8 cellular contexts compared by ENCODE assay signal in genomic region chr22:20267441-20268288, GRCh38. TPM values are rescaled to one million over a fixed set of nuclear protein-coding genes. Genes with fewer than 3 reads are reported as not detected.
DNase-seq lines count a peak whose midpoint lies in the region; FAIRE-seq and TF ChIP-seq lines count a peak whose summit lies in the region.

No MANE protein-coding gene starts in this region.

- DNase-seq in CD4-positive, alpha-beta memory T cell = peak in 1 of 5 donors; percentile 14
- DNase-seq in H1 (ENCODE audit: low read depth in 1 of 2, low spot score in 2 of 2) (peak in 1 of 2 experiments; percentile 59), NCI-H1436 (lab: John Stamatoyannopoulos, UW) (no peak), NCI-H1048 (lab: John Stamatoyannopoulos, UW) (no peak), dedifferentiated amniotic fluid mesenchymal stem cell (ENCODE audit: extremely low spot score) (no peak), NCI-H128 (lab: John Stamatoyannopoulos, UW; ENCODE audit: unreplicated experiment) (no peak)

- H3K27me3 Mint-ChIP-seq in CD4-positive, alpha-beta memory T cell = peaks cover 0 to 1% of the 10 kb centered on the region in 2 donors

- H2BK5ac ChIP-seq in H1 (ENCODE audit: low read depth, low read length) = no peak overlapping the region

- no peak overlapping the region for H4K5ac ChIP-seq in H1 (ENCODE audit: insufficient read length, low read depth, low read length)

- 0% methylated on average over 3 of the region's 104 CpGs; no CpG with 5 or more reads in 1 of the 2 experiments for WGBS in H1 (ENCODE audit: extremely low coverage in 1 of 2, insufficient coverage in 1 of 2, insufficient read length in 1 of 2, insufficient replicate concordance in 2 of 2, low coverage in 1 of 2, low lambda C conversion rate in 2 of 2, missing lambda C conversion rate in 1 of 2), 2 experiments

- no peak overlapping the region for H2AK5ac ChIP-seq in H1 (ENCODE audit: low read depth, low read length)

- H3F3A ChIP-seq in Loucy (ENCODE audit: low read depth) = no peaks in the 10 kb centered on the region

- H3K27ac ChIP-seq in CD4-positive, alpha-beta memory T cell (ENCODE audit: low read depth, low read length) = no peak overlapping the region
- H3K27ac ChIP-seq in H1 (ENCODE audit: low read depth, low read length) (no peak overlapping the region), neutrophil (no peak overlapping the region)

- H3K23ac ChIP-seq in H1 (ENCODE audit: insufficient read length) = no peak overlapping the region

- no peak overlapping the region for H3K14ac ChIP-seq in H1 (ENCODE audit: insufficient read length)

- H3K27ac Mint-ChIP-seq in CD4-positive, alpha-beta memory T cell = no peak overlapping the region

- peaks cover 0 to 1% (median 0%) of the 10 kb centered on the region in 8 donors for H3K9me3 Mint-ChIP-seq in CD4-positive, alpha-beta memory T cell

- no peak for TF ChIP-seq EP300 in H1 (IDR thresholded peaks at IDR 0.05; ENCODE audit: borderline replicate concordance in 1 of 2, low read depth in 2 of 2, low read length in 2 of 2)

- no peak overlapping the region for H3K56ac ChIP-seq in H1 (replicated peaks; ENCODE audit: insufficient read length, low read depth, low read length)

- no peak overlapping the region for H2BK12ac ChIP-seq in H1 (ENCODE audit: low read depth, low read length)

- H3K27me3 ChIP-seq in CD4-positive, alpha-beta memory T cell (ENCODE audit: insufficient read depth, low read length) = no peaks in the 10 kb centered on the region
- H3K27me3 ChIP-seq in Loucy (ENCODE audit: insufficient read depth, low read length, poor library complexity, severe bottlenecking) (no peaks in the 10 kb centered on the region), H1 (replicated peaks in 1 of 4; ENCODE audit: control insufficient read depth in 3 of 4, extremely low read depth in 1 of 4, insufficient read depth in 3 of 4, low read length in 3 of 4) (no peaks in the 10 kb centered on the region; a peak in 2 of 7 replicates), neutrophil (peaks cover 14% of the 10 kb centered on the region)

- peaks cover 0 to 12% (median 6%) of the 10 kb centered on the region in 4 donors for H3K4me1 Mint-ChIP-seq in CD4-positive, alpha-beta memory T cell

- CTCF ChIA-PET in CD4-positive, alpha-beta memory T cell (lab: Charles Lee; ENCODE audit: partially characterized antibody) = no interaction called here
- CTCF ChIA-PET in H1 (lab: Charles Lee; ENCODE audit: partially characterized antibody) = no interaction called here

- H3K9ac ChIP-seq in Loucy (ENCODE audit: low read depth, low read length, poor library complexity, severe bottlenecking) (peak overlapping the region; percentile 73), H1 (replicated peaks in 1 of 4; ENCODE audit: extremely low read depth in 1 of 4, low read depth in 3 of 4, low read length in 3 of 4) (peak overlapping the region in 3 of 4 experiments; percentile 29 to 78 (median 51); a peak in 3 of 7 replicates)

- peaks cover 40% of the 10 kb centered on the region; the same call in 1 of the 2 replicates for H3K79me2 ChIP-seq in Loucy (ENCODE audit: insufficient read depth, low read length)
- H3K79me2 ChIP-seq in H1 (ENCODE audit: control insufficient read depth in 1 of 2, insufficient read depth in 2 of 2, low read length in 2 of 2) = peaks cover 0 to 9% of the 10 kb centered on the region in 2 experiments; a peak in 1 of 4 replicates

- H3K9me3 ChIP-seq in CD4-positive, alpha-beta memory T cell (ENCODE audit: control insufficient read depth in 1 of 2, low read length in 2 of 2) = no peaks in the 10 kb centered on the region
- H3K9me3 ChIP-seq in Loucy (ENCODE audit: insufficient read depth, low read depth, low read length) (no peaks in the 10 kb centered on the region), H1 (ENCODE audit: insufficient read depth in 2 of 2, low read depth in 1 of 2, low read length in 1 of 2) (no peaks in the 10 kb centered on the region), neutrophil (no peaks in the 10 kb centered on the region)

- no peaks in the 10 kb centered on the region for H3K36me3 ChIP-seq in CD4-positive, alpha-beta memory T cell (ENCODE audit: insufficient read depth, low read length)
- H3K36me3 ChIP-seq in Loucy (ENCODE audit: insufficient read depth, low read length) = no peaks in the 10 kb centered on the region
- no peaks in the 10 kb centered on the region for H3K36me3 ChIP-seq in H1 (ENCODE audit: control insufficient read depth in 2 of 4, insufficient read depth in 4 of 4, low read length in 3 of 4)
- H3K36me3 ChIP-seq in neutrophil = no peaks in the 10 kb centered on the region

- H3K79me1 ChIP-seq in H1 (ENCODE audit: low read depth, low read length) = peaks cover 3% of the 10 kb centered on the region; the same call in 1 of the 2 replicates

- H3K4me3 Mint-ChIP-seq in CD4-positive, alpha-beta memory T cell = peak overlapping the region in 5 of 8 donors; percentile 15 to 79 (median 24)

- no peak overlapping the region for H3K4ac ChIP-seq in H1 (replicated peaks; ENCODE audit: insufficient read length, low read depth, low read length)

- H2AFZ ChIP-seq in Loucy (ENCODE audit: low read length) (no peak overlapping the region), H1 (ENCODE audit: low read length) (no peak overlapping the region)

- peaks cover 3% of the 10 kb centered on the region; the same call in 1 of the 2 replicates for H3K23me2 ChIP-seq in H1 (ENCODE audit: low read depth, low read length)

- no peak for TF ChIP-seq CTCF in Loucy (conservative IDR thresholded peaks at IDR 0.05; ENCODE audit: low read length)
- no peak for TF ChIP-seq CTCF in H1 (IDR thresholded peaks at IDR 0.05; ENCODE audit: control extremely low read depth in 1 of 3, insufficient read depth in 1 of 3, low read depth in 1 of 3, low read length in 3 of 3)
- no peak for TF ChIP-seq CTCF in neutrophil (IDR thresholded peaks at IDR 0.05)

- FAIRE-seq in H1 (lab: Jason Lieb, UNC) = no peak

- peaks cover 20% of the 10 kb centered on the region for H4K20me1 ChIP-seq in Loucy (ENCODE audit: insufficient read depth, low read length, poor library complexity, severe bottlenecking)
- no peaks in the 10 kb centered on the region for H4K20me1 ChIP-seq in H1 (replicated peaks in 1 of 2; ENCODE audit: control insufficient read depth in 1 of 2, insufficient read depth in 2 of 2, low read length in 2 of 2)

- no peaks in the 10 kb centered on the region for H3K36me3 Mint-ChIP-seq in CD4-positive, alpha-beta memory T cell

- no peak overlapping the region for H2BK15ac ChIP-seq in H1 (ENCODE audit: low read length)

- peaks cover 8% of the 10 kb centered on the region for H3K4me1 ChIP-seq in CD4-positive, alpha-beta memory T cell (ENCODE audit: insufficient read depth, low read length)
- H3K4me1 ChIP-seq in Loucy (ENCODE audit: insufficient read depth, low read length, poor library complexity, severe bottlenecking) (peaks cover 11% of the 10 kb centered on the region), H1 (replicated peaks in 1 of 4; ENCODE audit: control insufficient read depth in 3 of 4, insufficient read depth in 4 of 4, low read length in 3 of 4) (peaks cover 0 to 10% (median 7%) of the 10 kb centered on the region in 4 experiments; a peak in 5 of 7 replicates), neutrophil (ENCODE audit: control insufficient read depth in 1 of 2, insufficient read depth in 1 of 2, low read depth in 1 of 2, low read length in 1 of 2) (peaks cover 13 to 14% of the 10 kb centered on the region in 2 experiments)

- peak overlapping the region; percentile 85 for H3K4me2 ChIP-seq in Loucy (ENCODE audit: low read depth, low read length, poor library complexity, severe bottlenecking)
- peak overlapping the region; percentile 58 to 83 for H3K4me2 ChIP-seq in H1 (ENCODE audit: insufficient read depth in 1 of 2, low read depth in 2 of 2, low read length in 2 of 2)

- no peaks in the 10 kb centered on the region for H3K9me2 ChIP-seq in Loucy (replicated peaks; ENCODE audit: low read depth, low read length)

- no peak overlapping the region for H2BK120ac ChIP-seq in H1 (replicated peaks; ENCODE audit: low read depth, low read length)

- intact Hi-C loops in CD4-positive, alpha-beta memory T cell (cut with micrococcal nuclease) = loop anchor here (1.0 to 2.0 kb wide), 3 partner anchors 29 to 297 kb away; no protein-coding TSS in a partner anchor

- no peak; a peak in 1 of 4 replicates for TF ChIP-seq RAD21 in H1 (IDR thresholded peaks at IDR 0.05 in 1 of 2, conservative IDR thresholded peaks at IDR 0.05 in 1 of 2; ENCODE audit: low read depth in 2 of 2, low read length in 2 of 2)

- H3K4me3 ChIP-seq in CD4-positive, alpha-beta memory T cell (ENCODE audit: low read length in 2 of 2) = no peak overlapping the region
- H3K4me3 ChIP-seq in Loucy (ENCODE audit: low read length, poor library complexity, severe bottlenecking) (peak overlapping the region; percentile 84), H1 (ENCODE audit: extremely low read depth in 1 of 4, insufficient read depth in 2 of 4, low read depth in 3 of 4, low read length in 4 of 4) (peak overlapping the region; percentile 30 to 64 (median 51)), neutrophil (ENCODE audit: low read depth in 1 of 2, low read length in 1 of 2) (peak overlapping the region; percentile 32 to 43)

- no peak for TF ChIP-seq POLR2A in H1 (IDR thresholded peaks at IDR 0.05; ENCODE audit: control extremely low read depth in 1 of 2, low read depth in 2 of 2, low read length in 2 of 2)

- H4K91ac ChIP-seq in H1 (replicated peaks; ENCODE audit: insufficient read length, low read length) = no peak overlapping the region

- peak overlapping the region; percentile 5; the same call in 1 of the 2 replicates for H4K8ac ChIP-seq in H1 (ENCODE audit: extremely low read depth, insufficient read depth, low read length)

- POLR2A ChIA-PET in CD4-positive, alpha-beta memory T cell (lab: Charles Lee; ENCODE audit: partially characterized antibody) = no interaction called here
- POLR2A ChIA-PET in H1 (lab: Charles Lee; ENCODE audit: partially characterized antibody) = no interaction called here

- H3K18ac ChIP-seq in H1 (ENCODE audit: extremely low read depth, low read length) = no peak overlapping the region; the same call in 1 of the 2 replicates

- no peak overlapping the region for H2BK20ac ChIP-seq in H1 (ENCODE audit: low read length)

RNA-seq across cellular contexts. Expression of gene RTN4R, which starts 0.5 kb away (rescaled TPM):
- 1 to 10 TPM; 2.1 to 2.7 TPM for total RNA-seq in CD4-positive, alpha-beta memory T cell
- polyA plus RNA-seq in CD4-positive, alpha-beta memory T cell = 1 to 10 TPM; 1.7 to 6.3 TPM
- 21.8 and 22.5 TPM in 2 replicates for total RNA-seq in H1 (2021; fragmentation: NEBNext Ultra II Directional; extraction: Animal tissue kit (Norgen Biotek cat#: 25700))
- 41.3 and 51.5 TPM in 2 replicates for polyA plus RNA-seq in H1 (2011; rRNA removed)
- 24.6 TPM for polyA plus RNA-seq in H1 (2011; cell fraction: cytosol; rRNA removed)
- polyA plus RNA-seq in H1 (2011; cell fraction: nucleus; rRNA removed) = 24.0 TPM
- polyA plus RNA-seq in H1 (2012, experiment 1 of 2) = 11.0 to 25.6 TPM (median 23.1 TPM) in 4 replicates
- 19.1 TPM for polyA plus RNA-seq in H1 (2012, experiment 2 of 2)
- polyA plus RNA-seq in H1 (2013, experiment 1 of 2) = 30.2 TPM
- 29.2 TPM for polyA plus RNA-seq in H1 (2013, experiment 2 of 2)
- polyA minus RNA-seq in H1 (2011; rRNA and poly(A)+ RNA removed) = 10.5 and 13.6 TPM in 2 replicates
- polyA minus RNA-seq in H1 (2011; cell fraction: cytosol; rRNA and poly(A)+ RNA removed) = 23.1 TPM
- polyA minus RNA-seq in H1 (2011; cell fraction: nucleus; rRNA and poly(A)+ RNA removed) = 9.8 TPM

RNA-seq across cellular contexts. Expression of gene DGCR6L, which starts 52.2 kb away (rescaled TPM):
- total RNA-seq in CD4-positive, alpha-beta memory T cell = 10 to 100 TPM; 39.9 to 44.6 TPM
- 100 to 1,000 TPM; 120 to 145 TPM for polyA plus RNA-seq in CD4-positive, alpha-beta memory T cell
- total RNA-seq in H1 (2021; fragmentation: NEBNext Ultra II Directional; extraction: Animal tissue kit (Norgen Biotek cat#: 25700)) = 41.9 and 43.6 TPM in 2 replicates
- 72.6 and 93.5 TPM in 2 replicates for polyA plus RNA-seq in H1 (2011; rRNA removed)
- 82.8 TPM for polyA plus RNA-seq in H1 (2011; cell fraction: cytosol; rRNA removed)
- 56.9 TPM for polyA plus RNA-seq in H1 (2011; cell fraction: nucleus; rRNA removed)
- polyA plus RNA-seq in H1 (2012, experiment 1 of 2) = 26.0 to 54.5 TPM (median 49.4 TPM) in 4 replicates
- polyA plus RNA-seq in H1 (2012, experiment 2 of 2) = 59.2 TPM
- 26.6 TPM for polyA plus RNA-seq in H1 (2013, experiment 1 of 2)
- polyA plus RNA-seq in H1 (2013, experiment 2 of 2) = 25.1 TPM
- polyA minus RNA-seq in H1 (2011; rRNA and poly(A)+ RNA removed) = 12.0 and 15.2 TPM in 2 replicates
- 18.9 TPM for polyA minus RNA-seq in H1 (2011; cell fraction: cytosol; rRNA and poly(A)+ RNA removed)
- polyA minus RNA-seq in H1 (2011; cell fraction: nucleus; rRNA and poly(A)+ RNA removed) = 16.5 TPM

Comparison
In these comparisons a context has a peak if more than half of its experiments do, and no peak if none do; other contexts are left out.
1. H3K4me3 ChIP-seq: peak in Loucy (single experiment), H1 (4 of 4) and neutrophil (2 of 2); none in CD4-positive, alpha-beta memory T cell (0 of 2).